19 cellular contexts compared by ENCODE assay signal in the genomic region with DNA sequence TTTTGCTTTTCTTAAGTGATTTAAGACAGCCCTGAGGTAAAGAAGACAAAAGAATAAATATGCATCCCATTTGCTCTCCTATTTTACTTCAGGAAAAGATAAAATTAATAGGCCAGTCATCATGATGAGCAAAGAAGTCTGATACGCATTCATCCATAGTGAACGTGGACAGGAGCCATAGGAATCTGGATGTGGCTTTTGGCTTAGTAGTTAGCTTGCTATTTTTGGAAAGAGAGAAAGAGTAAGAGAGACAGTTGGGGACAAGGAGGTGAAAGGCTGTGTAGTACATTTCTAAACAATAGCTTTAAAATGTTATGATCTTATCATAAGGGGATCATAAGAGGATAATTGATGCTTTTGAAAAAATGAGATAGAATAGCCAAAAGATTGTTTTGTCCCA.
"Had no signal": no experiment of that assay in that cellular context is flagged by ENCODE, and none has a peak within 500 bp of the region (broad histone marks: within the 10 kb centered on the region; RNA-seq: fewer than 3 reads in every experiment).

No MANE protein-coding gene starts in this region.

- ATAC-seq: activated CD8-positive, alpha-beta T cell treated with anti-CD3 and anti-CD28 coated beads, Interleukin-2, amount 10 ng/mL, durations not matched to agents 7 days and 5 days; foreskin keratinocyte; left lobe of liver had no signal

- DNase-seq: activated CD4-positive, alpha-beta T cell treated with anti-CD3 and anti-CD28 coated beads, Interleukin-2, amount 10 ng/mL, durations not matched to agents 7 days and 5 days; activated CD4-positive, CD25-positive, alpha-beta regulatory T cell; activated CD8-positive, alpha-beta T cell treated with anti-CD3 and anti-CD28 coated beads, Interleukin-2, amount 10 ng/mL, durations not matched to agents 7 days and 5 days; activated naive CD4-positive, alpha-beta T cell treated with anti-CD3 and anti-CD28 coated beads for 36 hours; activated T-cell treated with anti-CD3 and anti-CD28 coated beads, Interleukin-2, amount 50 U/mL, for 24 hours; brain microvascular endothelial cell; effector CD8-positive, alpha-beta T cell; esophagus squamous epithelium; foreskin keratinocyte; glutamatergic neuron; right cardiac atrium; stimulated activated CD4-positive, alpha-beta T cell treated with anti-CD3 and anti-CD28 coated beads, Interleukin-2, amount 100 ng/mL, for 48 hours; T-helper 1 cell; T1000; uterus had no signal

- H3K4me3 ChIP-seq: esophagus squamous epithelium, neural progenitor cell, skin epidermis, tibial nerve, uterus had no signal
